ENCODE assay signal across 8 cellular contexts in the genomic region with DNA sequence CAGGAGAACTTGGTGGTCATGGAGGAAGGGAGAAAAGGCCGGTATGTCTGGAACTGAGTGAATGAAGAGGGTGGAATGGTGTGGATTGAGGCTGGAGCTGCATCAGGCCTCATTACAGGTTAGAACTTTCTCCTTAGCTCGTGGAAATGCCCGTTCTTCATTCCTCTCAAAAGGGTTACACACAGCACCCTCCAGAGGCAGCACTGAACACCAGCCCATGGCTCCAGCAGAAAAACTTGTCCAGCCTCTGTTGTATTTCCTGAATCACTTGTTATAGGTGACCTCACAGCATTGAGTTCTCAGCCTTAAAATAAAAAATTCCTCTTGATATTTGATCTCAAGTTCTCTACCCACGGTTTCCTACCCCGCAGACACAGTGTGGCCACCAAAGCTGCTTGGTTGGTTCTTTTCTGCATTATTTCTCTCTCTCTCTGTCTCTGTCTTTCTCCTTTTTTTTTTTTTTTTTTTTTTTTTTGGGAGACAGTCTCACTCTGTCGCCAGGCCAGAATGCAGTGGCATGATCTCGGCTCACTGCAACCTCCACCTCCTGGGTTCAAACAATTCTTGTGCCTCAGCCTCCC.
DNase-seq lines count a peak whose midpoint lies in the region; ATAC-seq, FAIRE-seq and TF ChIP-seq lines count a peak whose summit lies in the region.

No MANE protein-coding gene starts in this region.

- H3K9ac ChIP-seq in PC-3 (ENCODE audit: low read length): no peak overlapping the region

- no peak overlapping the region for H3K4me2 ChIP-seq in PC-3 (ENCODE audit: low read length)

- H3K27ac Mint-ChIP-seq in Calu3 (ENCODE audit: unreplicated experiment): peak overlapping the region; percentile 76

- H3K9me3 Mint-ChIP-seq in Calu3 (ENCODE audit: low read depth, unreplicated experiment): no peaks in the 10 kb centered on the region
- H3K9me3 Mint-ChIP-seq in activated T-cell treated with anti-CD3 and anti-CD28 coated beads, Interleukin-2, amount 50 U/mL, for 4 hours: no peaks in the 10 kb centered on the region

- DNase-seq in Calu3 (peak; percentile 74), HS-27A (ENCODE audit: low read depth) (peak; percentile 51), PC-3 (peak; percentile 90), dermis microvascular lymphatic vessel endothelial cell (ENCODE audit: low read depth in 2 of 2) (peak; percentile 77 to 87), lower lobe of right lung (no peak), urothelium cell line (ENCODE audit: low spot score) (peak; percentile 67)
- DNase-seq in stimulated activated naive CD4-positive, alpha-beta T cell (lab: John Stamatoyannopoulos, UW): no peak
- no peak for DNase-seq in activated T-cell treated with anti-CD3 and anti-CD28 coated beads, Interleukin-2, amount 50 U/mL, for 4 hours

- intact Hi-C loops in Calu3 (cut with micrococcal nuclease; ENCODE audit: unreplicated experiment) (loop anchor here (1.0 to 5.0 kb wide), 4 partner anchors 46 to 190 kb away; no protein-coding TSS in a partner anchor), PC-3 (cut with micrococcal nuclease) (loop anchor here (1.0 to 2.0 kb wide), 4 partner anchors 46 to 191 kb away; no protein-coding TSS in a partner anchor), lower lobe of right lung (cut with DNase I) (no loop called here)

- POLR2A ChIA-PET in PC-3 (lab: Charles Lee; ENCODE audit: unreplicated experiment): interaction anchor here (0.6 to 1.0 kb wide), 3 partner anchors 82 to 126 kb away, joined by 3 to 11 read pairs (median 10); no protein-coding TSS in a partner anchor

- CTCF ChIA-PET in Calu3 (lab: Charles Lee) (interaction anchor here (0.6 to 1.6 kb wide), 10 partner anchors 31 to 191 kb away, joined by 3 to 13 read pairs (median 5); partner anchors contain the start of gene ASAP2), PC-3 (lab: Charles Lee) (interaction anchor here (0.5 to 1.0 kb wide), 6 partner anchors 45 to 1905 kb away, joined by 3 to 4 read pairs (median 3); no protein-coding TSS in a partner anchor)

- FAIRE-seq in urothelium cell line (lab: Jason Lieb, UNC): no peak

- no peaks in the 10 kb centered on the region for H3K27me3 ChIP-seq in PC-3 (ENCODE audit: low read length)
- no peaks in the 10 kb centered on the region for H3K27me3 ChIP-seq in lower lobe of right lung (ENCODE audit: low read depth)

- H3K36me3 Mint-ChIP-seq in Calu3 (ENCODE audit: insufficient read depth, unreplicated experiment): peaks cover 55% of the 10 kb centered on the region
- H3K36me3 Mint-ChIP-seq in activated T-cell treated with anti-CD3 and anti-CD28 coated beads, Interleukin-2, amount 50 U/mL, for 4 hours (ENCODE audit: insufficient read depth): no peaks in the 10 kb centered on the region

- H4K20me1 ChIP-seq in PC-3 (ENCODE audit: low read length): no peaks in the 10 kb centered on the region

- no peaks in the 10 kb centered on the region for H3F3A ChIP-seq in PC-3 (ENCODE audit: low read length, unreplicated experiment)

- H3K9me3 ChIP-seq in PC-3 (ENCODE audit: low read length) (no peaks in the 10 kb centered on the region), lower lobe of right lung (no peaks in the 10 kb centered on the region)

- H3K4me3 ChIP-seq in PC-3 (ENCODE audit: low read length) (no peak overlapping the region), lower lobe of right lung (no peak overlapping the region)

- TF ChIP-seq CTCF in Calu3 (IDR thresholded peaks at IDR 0.05; ENCODE audit: unreplicated experiment): peak; percentile 35
- peak; percentile 87 for TF ChIP-seq CTCF in PC-3 (conservative IDR thresholded peaks at IDR 0.05; ENCODE audit: low read depth, low read length)
- TF ChIP-seq CTCF in lower lobe of right lung (IDR thresholded peaks at IDR 0.05): peak; percentile 68

- H2AFZ ChIP-seq in PC-3 (ENCODE audit: low read length): no peak overlapping the region

- H3K36me3 ChIP-seq in PC-3 (ENCODE audit: low read depth, low read length): peaks cover 30% of the 10 kb centered on the region
- peaks cover 6% of the 10 kb centered on the region for H3K36me3 ChIP-seq in lower lobe of right lung

- H3K27me3 Mint-ChIP-seq in Calu3 (ENCODE audit: unreplicated experiment): no peaks in the 10 kb centered on the region
- peaks cover 2% of the 10 kb centered on the region for H3K27me3 Mint-ChIP-seq in activated T-cell treated with anti-CD3 and anti-CD28 coated beads, Interleukin-2, amount 50 U/mL, for 4 hours (ENCODE audit: low read depth)

- no peaks in the 10 kb centered on the region for H3K9me2 ChIP-seq in PC-3 (replicated peaks; ENCODE audit: low read length)

- H3K4me1 ChIP-seq in PC-3 (ENCODE audit: insufficient read depth, low read length) (peaks cover 38% of the 10 kb centered on the region), lower lobe of right lung (peaks cover 42% of the 10 kb centered on the region)

- no peak overlapping the region for H3K4me3 Mint-ChIP-seq in Calu3 (ENCODE audit: low read depth, unreplicated experiment)
- H3K4me3 Mint-ChIP-seq in activated T-cell treated with anti-CD3 and anti-CD28 coated beads, Interleukin-2, amount 50 U/mL, for 4 hours: no peak overlapping the region

- no TSS peak for BruUV-seq in Calu3 (replicated peaks; lab: Mats Ljungman, UMichigan)
- BruUV-seq in PC-3 (replicated peaks; lab: Mats Ljungman, UMichigan): no TSS peak

- ATAC-seq in PC-3: peak; percentile 84
- ATAC-seq in lower lobe of right lung: peak; percentile 82 to 83
- no peak for ATAC-seq in activated T-cell treated with anti-CD3 and anti-CD28 coated beads, Interleukin-2, amount 50 U/mL, for 4 hours

- H3K27ac ChIP-seq in PC-3 (ENCODE audit: low read length): peak overlapping the region; percentile 12; the same call in 1 of the 2 replicates
- no peak overlapping the region for H3K27ac ChIP-seq in lower lobe of right lung

- peaks cover 20% of the 10 kb centered on the region for H3K79me2 ChIP-seq in PC-3 (ENCODE audit: low read length)

- peaks cover 61% of the 10 kb centered on the region for H3K4me1 Mint-ChIP-seq in Calu3 (ENCODE audit: low read depth, unreplicated experiment)
- H3K4me1 Mint-ChIP-seq in activated T-cell treated with anti-CD3 and anti-CD28 coated beads, Interleukin-2, amount 50 U/mL, for 4 hours (ENCODE audit: low read depth): no peaks in the 10 kb centered on the region

Comparison
In these comparisons a context has a peak if more than half of its experiments do, and no peak if none do; other contexts are left out.
1. DNase-seq: peak in Calu3 (single experiment), HS-27A (single experiment), PC-3 (single experiment), dermis microvascular lymphatic vessel endothelial cell (2 of 2) and urothelium cell line (single experiment); none in lower lobe of right lung (single experiment), stimulated activated naive CD4-positive, alpha-beta T cell (0 of 6) and activated T-cell treated with anti-CD3 and anti-CD28 coated beads, Interleukin-2, amount 50 U/mL, for 4 hours (single experiment).
2. CTCF ChIP-seq: peak in every context shown above with its lines; median percentile 87 in PC-3; 68 in lower lobe of right lung; 35 in Calu3.
3. ATAC-seq: peak in PC-3 (single experiment) and lower lobe of right lung (2 of 2); none in activated T-cell treated with anti-CD3 and anti-CD28 coated beads, Interleukin-2, amount 50 U/mL, for 4 hours (0 of 2).